Comparison of ENCODE assay signal across 11 cellular contexts in the genomic region with DNA sequence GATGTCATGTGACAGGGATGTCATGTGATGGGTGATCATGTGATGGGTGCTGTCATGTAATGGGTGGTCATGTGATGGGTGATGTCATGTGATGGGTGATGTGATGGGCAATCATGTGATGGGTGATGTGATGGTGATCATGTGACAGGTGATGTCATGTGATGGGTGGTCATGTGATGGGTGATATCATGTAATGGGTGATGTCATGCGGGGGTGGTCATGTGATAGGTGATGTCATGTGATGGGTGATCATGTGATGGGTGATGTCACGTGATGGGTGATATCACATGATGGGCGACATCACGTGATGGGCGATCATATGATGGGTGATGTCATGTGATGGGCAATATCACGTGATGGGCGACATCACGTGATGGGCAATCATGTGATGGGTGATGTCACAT. TPM values are rescaled to one million over a fixed set of nuclear protein-coding genes. Genes with fewer than 3 reads are reported as not detected.
DNase-seq lines count a peak whose midpoint lies in the region; ATAC-seq and TF ChIP-seq lines count a peak whose summit lies in the region.
"Had no signal": no experiment of that assay in that cellular context is flagged by ENCODE, and none has a peak within 500 bp of the region (broad histone marks: within the 10 kb centered on the region; RNA-seq: fewer than 3 reads in every experiment).

No MANE protein-coding gene starts in this region.

- H3K27ac Mint-ChIP-seq in activated naive CD8-positive, alpha-beta T cell treated with anti-CD3 and anti-CD28 coated beads, Interleukin-2, amount 50 U/mL, for 24 hours, result peak overlapping the region; percentile 100
- H3K27ac Mint-ChIP-seq in neural progenitor cell, result peak overlapping the region; percentile 6

- POLR2A ChIA-PET in HEK293T (lab: Yijun Ruan, JAX), result no interaction called here

- peaks cover 5% of the 10 kb centered on the region for H3K9me3 ChIP-seq in neural progenitor cell (ENCODE audit: low read depth)
- H3K9me3 ChIP-seq: uterus had no signal

- ATAC-seq in activated naive CD8-positive, alpha-beta T cell treated with anti-CD3 and anti-CD28 coated beads, Interleukin-2, amount 50 U/mL, for 24 hours, result no peak
- ATAC-seq in esophagus mucosa, result no peak

- TF ChIP-seq CTCF in neural progenitor cell (IDR thresholded peaks at IDR 0.05), result no peak

- no peaks in the 10 kb centered on the region for H3K4me1 ChIP-seq in neural progenitor cell
- H3K4me1 ChIP-seq: uterus had no signal

- peaks cover 19% of the 10 kb centered on the region for H3K27me3 Mint-ChIP-seq in activated naive CD8-positive, alpha-beta T cell treated with anti-CD3 and anti-CD28 coated beads, Interleukin-2, amount 50 U/mL, for 24 hours
- peaks cover 11% of the 10 kb centered on the region for H3K27me3 Mint-ChIP-seq in neural progenitor cell (ENCODE audit: insufficient read depth, low read depth)

- no peaks in the 10 kb centered on the region for H3K79me2 ChIP-seq in neural progenitor cell (ENCODE audit: low read depth)

- H3K36me3 Mint-ChIP-seq in activated naive CD8-positive, alpha-beta T cell treated with anti-CD3 and anti-CD28 coated beads, Interleukin-2, amount 50 U/mL, for 24 hours (ENCODE audit: low read depth), result peaks cover 15% of the 10 kb centered on the region
- peaks cover 9% of the 10 kb centered on the region for H3K36me3 Mint-ChIP-seq in neural progenitor cell

- no peak overlapping the region for H3K27ac ChIP-seq in neural progenitor cell
- H3K27ac ChIP-seq: uterus had no signal

- no peak overlapping the region for H3K4me3 ChIP-seq in neural progenitor cell
- H3K4me3 ChIP-seq: uterus had no signal

- peak; percentile 24 to 46 for DNase-seq in NCI-H2081 (lab: John Stamatoyannopoulos, UW)
- no peak for DNase-seq in NCI-H2081 treated with DMSO at 0.1 percent for 48 hours (lab: John Stamatoyannopoulos, UW)
- DNase-seq in HEK293T (ENCODE audit: extremely low spot score), result peak; percentile 14
- peak; percentile 49 for DNase-seq in activated naive CD8-positive, alpha-beta T cell treated with anti-CD3 and anti-CD28 coated beads, Interleukin-2, amount 50 U/mL, for 24 hours
- DNase-seq in neural progenitor cell (ENCODE audit: low spot score), result no peak
- DNase-seq in ecto neural progenitor cell (ENCODE audit: low spot score), result no peak
- DNase-seq in ACHN, result no peak
- DNase-seq: uterus had no signal

- no peaks in the 10 kb centered on the region for H3K36me3 ChIP-seq in neural progenitor cell
- H3K36me3 ChIP-seq: uterus had no signal

- in situ Hi-C loops in ACHN (cut with HindIII; ENCODE audit: low pct_ligation_motif_present, low pct_unique_long_range_greater_than_20kb, low sequenced_read_pairs), result no loop called here

- no peak overlapping the region for H3K9ac ChIP-seq in neural progenitor cell

- peaks cover 24% of the 10 kb centered on the region for H3K9me3 Mint-ChIP-seq in activated naive CD8-positive, alpha-beta T cell treated with anti-CD3 and anti-CD28 coated beads, Interleukin-2, amount 50 U/mL, for 24 hours
- H3K9me3 Mint-ChIP-seq in neural progenitor cell, result peaks cover 18% of the 10 kb centered on the region

- H3K27me3 ChIP-seq in neural progenitor cell, result peaks cover 8% of the 10 kb centered on the region
- H3K27me3 ChIP-seq: uterus had no signal

- H3K4me3 Mint-ChIP-seq in activated naive CD8-positive, alpha-beta T cell treated with anti-CD3 and anti-CD28 coated beads, Interleukin-2, amount 50 U/mL, for 24 hours, result peak overlapping the region; percentile 82
- H3K4me3 Mint-ChIP-seq in neural progenitor cell, result peak overlapping the region; percentile 48

- peaks cover 11% of the 10 kb centered on the region for H3F3A ChIP-seq in neural progenitor cell (ENCODE audit: low read depth)

- CTCF ChIA-PET in HEK293T (lab: Yijun Ruan, JAX), result no interaction called here

- no peak overlapping the region for H3K4me2 ChIP-seq in neural progenitor cell

- peaks cover 40% of the 10 kb centered on the region for H3K4me1 Mint-ChIP-seq in activated naive CD8-positive, alpha-beta T cell treated with anti-CD3 and anti-CD28 coated beads, Interleukin-2, amount 50 U/mL, for 24 hours
- H3K4me1 Mint-ChIP-seq in neural progenitor cell, result no peaks in the 10 kb centered on the region

- no peak overlapping the region for H2AFZ ChIP-seq in neural progenitor cell (replicated peaks)

- H4K20me1 ChIP-seq in neural progenitor cell (ENCODE audit: low read depth), result no peaks in the 10 kb centered on the region

TF ChIP-seq in HEK293T, 16 proteins besides CTCF, POLR2A, EP300 and RAD21:
- TF ChIP-seq ZNF384 (IDR thresholded peaks at IDR 0.05), result no peak
- no peak for TF ChIP-seq LEF1 (IDR thresholded peaks at IDR 0.05; ENCODE audit: borderline replicate concordance)
- peak; percentile 28; the same call in 1 of the 2 replicates for TF ChIP-seq FOXM1 (IDR thresholded peaks at IDR 0.05; ENCODE audit: borderline replicate concordance)
- peak; percentile 4; the same call in 1 of the 2 replicates for TF ChIP-seq CTBP1 (IDR thresholded peaks at IDR 0.05; ENCODE audit: borderline replicate concordance)
- TF ChIP-seq FOXK2 (IDR thresholded peaks at IDR 0.05), result no peak
- 0 out of 2 replicates have a peak, but pooled peaks have one; percentile 49 for TF ChIP-seq ARNT (IDR thresholded peaks at IDR 0.05)
- no peak for TF ChIP-seq SP1 (IDR thresholded peaks at IDR 0.05)
- TF ChIP-seq FOXA1 (IDR thresholded peaks at IDR 0.05), result no peak
- TF ChIP-seq, protein P1, sequence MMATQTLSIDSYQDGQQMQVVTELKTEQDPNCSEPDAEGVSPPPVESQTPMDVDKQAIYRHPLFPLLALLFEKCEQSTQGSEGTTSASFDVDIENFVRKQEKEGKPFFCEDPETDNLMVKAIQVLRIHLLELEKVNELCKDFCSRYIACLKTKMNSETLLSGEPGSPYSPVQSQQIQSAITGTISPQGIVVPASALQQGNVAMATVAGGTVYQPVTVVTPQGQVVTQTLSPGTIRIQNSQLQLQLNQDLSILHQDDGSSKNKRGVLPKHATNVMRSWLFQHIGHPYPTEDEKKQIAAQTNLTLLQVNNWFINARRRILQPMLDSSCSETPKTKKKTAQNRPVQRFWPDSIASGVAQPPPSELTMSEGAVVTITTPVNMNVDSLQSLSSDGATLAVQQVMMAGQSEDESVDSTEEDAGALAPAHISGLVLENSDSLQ (IDR thresholded peaks at IDR 0.05), result peak; percentile 66; the same call in 1 of the 2 replicates
- no peak for TF ChIP-seq BHLHE40 (IDR thresholded peaks at IDR 0.05; ENCODE audit: borderline replicate concordance)
- TF ChIP-seq NFRKB (IDR thresholded peaks at IDR 0.05), result 0 out of 2 replicates have a peak, but pooled peaks have one; percentile 12
- no peak for TF ChIP-seq SUZ12 (IDR thresholded peaks at IDR 0.05)
- no peak for TF ChIP-seq ELF4 (IDR thresholded peaks at IDR 0.05)
- peak; percentile 69; the same call in 1 of the 2 replicates for TF ChIP-seq TARDBP (IDR thresholded peaks at IDR 0.05)
- peak; percentile 39; the same call in 1 of the 2 replicates for TF ChIP-seq L3MBTL2 (conservative IDR thresholded peaks at IDR 0.05)

RNA-seq across cellular contexts. Expression of a gene that starts 16.6 kb away (rescaled TPM):
- total RNA-seq in neural progenitor cell (ENCODE audit: low replicate concordance), result not detected in 2 replicates
- total RNA-seq in esophagus mucosa, result not detected
- total RNA-seq: A673, kidney epithelial cell had no signal

RNA-seq across cellular contexts. Expression of a gene that starts 31.3 kb away (rescaled TPM):
- total RNA-seq in neural progenitor cell (ENCODE audit: low replicate concordance) (not detected in 2 replicates), esophagus mucosa (0.16 TPM)
- total RNA-seq: A673, kidney epithelial cell had no signal

RNA-seq across cellular contexts. Expression of a gene that starts 48.2 kb away (rescaled TPM):
- total RNA-seq in neural progenitor cell (ENCODE audit: low replicate concordance) (0.28 TPM in 1 of 2 replicates, not detected in the other), esophagus mucosa (0.64 TPM)
- total RNA-seq: A673, kidney epithelial cell had no signal

RNA-seq across cellular contexts. Expression of a gene that starts 52.7 kb away (rescaled TPM):
- not detected in 2 replicates for total RNA-seq in neural progenitor cell (ENCODE audit: low replicate concordance)
- not detected for total RNA-seq in esophagus mucosa
- total RNA-seq: A673, kidney epithelial cell, uterus had no signal

Comparison
In these comparisons a context has a peak if more than half of its experiments do, and no peak if none do; other contexts are left out.
1. DNase-seq: peak in NCI-H2081 (2 of 2), HEK293T (single experiment) and activated naive CD8-positive, alpha-beta T cell treated with anti-CD3 and anti-CD28 coated beads, Interleukin-2, amount 50 U/mL, for 24 hours (single experiment); none in NCI-H2081 treated with DMSO at 0.1 percent for 48 hours (single experiment), neural progenitor cell (single experiment), ecto neural progenitor cell (single experiment) and ACHN (single experiment).